In genomic region chr4:52912608-52913007, GRCh38 we compare ENCODE assay signal across 22 cellular contexts. TPM values are rescaled to one million over a fixed set of nuclear protein-coding genes. Genes with fewer than 3 reads are reported as not detected.
DNase-seq lines count a peak whose midpoint lies in the region; ATAC-seq and TF ChIP-seq lines count a peak whose summit lies in the region.
"Had no signal": no experiment of that assay in that cellular context is flagged by ENCODE, and none has a peak within 500 bp of the region (broad histone marks: within the 10 kb centered on the region; RNA-seq: fewer than 3 reads in every experiment).

No MANE protein-coding gene starts in this region.

- H3K4me2 ChIP-seq in GM23248 (ENCODE audit: unreplicated experiment) (peak overlapping the region; percentile 5), hepatocyte (no peak overlapping the region)
- H3K4me2 ChIP-seq: BLaER1 treated with 17β-estradiol and CSF1 and Interleukin-3, amounts not matched to agents 10 nM and 100 nM had no signal

- H2AFZ ChIP-seq in GM23248 (no peak overlapping the region), hepatocyte (no peak overlapping the region)

- no peaks in the 10 kb centered on the region for H3K27me3 ChIP-seq in GM23248 (replicated peaks; ENCODE audit: insufficient read depth)
- no peaks in the 10 kb centered on the region for H3K27me3 ChIP-seq in hepatocyte
- H3K27me3 ChIP-seq: BLaER1 treated with 17β-estradiol and CSF1 and Interleukin-3, amounts not matched to agents 10 nM and 100 nM; neutrophil; uterus had no signal

- in situ Hi-C loops in GM23248 (cut with MboI), result no loop called here

- no peak for TF ChIP-seq CTCF in hepatocyte (IDR thresholded peaks at IDR 0.05; ENCODE audit: poor library complexity)

- ATAC-seq in left lobe of liver, result no peak
- no peak for ATAC-seq in stimulated activated naive CD8-positive, alpha-beta T cell treated with anti-CD3 and anti-CD28 coated beads, Interleukin-15, amount 100 ng/mL, for 72 hours

- no peaks in the 10 kb centered on the region for H3K9me3 Mint-ChIP-seq in stimulated activated naive CD8-positive, alpha-beta T cell treated with anti-CD3 and anti-CD28 coated beads, Interleukin-15, amount 100 ng/mL, for 72 hours
- H3K9me3 Mint-ChIP-seq: activated naive CD4-positive, alpha-beta T cell treated with anti-CD3 and anti-CD28 coated beads, Interleukin-2, amount 10 ng/mL, durations not matched to agents 7 days and 5 days; activated T-cell treated with anti-CD3 and anti-CD28 coated beads, Interleukin-2, amount 50 U/mL, for 24 hours had no signal

- H3K9me3 ChIP-seq in GM23248 (ENCODE audit: low read depth), result no peaks in the 10 kb centered on the region
- H3K9me3 ChIP-seq in hepatocyte (ENCODE audit: low read depth), result no peaks in the 10 kb centered on the region
- H3K9me3 ChIP-seq: BLaER1 treated with 17β-estradiol and CSF1 and Interleukin-3, amounts not matched to agents 10 nM and 100 nM; left ventricle myocardium inferior; neutrophil; uterus had no signal

- no peak overlapping the region for H3K27ac Mint-ChIP-seq in stimulated activated naive CD8-positive, alpha-beta T cell treated with anti-CD3 and anti-CD28 coated beads, Interleukin-15, amount 100 ng/mL, for 72 hours
- H3K27ac Mint-ChIP-seq: activated naive CD4-positive, alpha-beta T cell treated with anti-CD3 and anti-CD28 coated beads, Interleukin-2, amount 10 ng/mL, durations not matched to agents 7 days and 5 days; activated T-cell treated with anti-CD3 and anti-CD28 coated beads, Interleukin-2, amount 50 U/mL, for 24 hours had no signal

- peaks cover 4% of the 10 kb centered on the region for H3K4me1 Mint-ChIP-seq in stimulated activated naive CD8-positive, alpha-beta T cell treated with anti-CD3 and anti-CD28 coated beads, Interleukin-15, amount 100 ng/mL, for 72 hours

- H3K36me3 ChIP-seq in GM23248 (ENCODE audit: low read depth) (no peaks in the 10 kb centered on the region), hepatocyte (replicated peaks; ENCODE audit: insufficient read depth, low read depth) (no peaks in the 10 kb centered on the region)
- H3K36me3 ChIP-seq: left ventricle myocardium inferior, neutrophil, uterus had no signal

- H3K9me2 ChIP-seq in GM23248 (ENCODE audit: insufficient read depth), result no peaks in the 10 kb centered on the region
- H3K9me2 ChIP-seq in hepatocyte (replicated peaks; ENCODE audit: insufficient read depth), result no peaks in the 10 kb centered on the region

- peaks cover 46% of the 10 kb centered on the region for H3K4me1 ChIP-seq in GM23248 (ENCODE audit: insufficient read depth)
- H3K4me1 ChIP-seq in hepatocyte (ENCODE audit: insufficient read depth), result peaks cover 49% of the 10 kb centered on the region
- H3K4me1 ChIP-seq: BLaER1 treated with 17β-estradiol and CSF1 and Interleukin-3, amounts not matched to agents 10 nM and 100 nM; uterus had no signal

- H3F3A ChIP-seq in GM23248 (ENCODE audit: insufficient read depth), result peaks cover 35% of the 10 kb centered on the region

- H3K4me3 Mint-ChIP-seq in stimulated activated naive CD8-positive, alpha-beta T cell treated with anti-CD3 and anti-CD28 coated beads, Interleukin-15, amount 100 ng/mL, for 72 hours, result no peak overlapping the region
- H3K4me3 Mint-ChIP-seq: activated naive CD4-positive, alpha-beta T cell treated with anti-CD3 and anti-CD28 coated beads, Interleukin-2, amount 10 ng/mL, durations not matched to agents 7 days and 5 days; activated T-cell treated with anti-CD3 and anti-CD28 coated beads, Interleukin-2, amount 50 U/mL, for 24 hours; immature natural killer cell had no signal

- DNase-seq in A172 (ENCODE audit: low spot score) (peak; percentile 13), GM23248 (peak; percentile 61), amniotic epithelial cell (ENCODE audit: low read depth) (peak; percentile 42), hepatocyte (ENCODE audit: low spot score) (no peak), left lobe of liver (ENCODE audit: low spot score) (no peak), DMS153 (lab: John Stamatoyannopoulos, UW) (no peak), nucleus accumbens (lab: John Stamatoyannopoulos, UW) (no peak)
- DNase-seq in stimulated activated naive CD8-positive, alpha-beta T cell treated with anti-CD3 and anti-CD28 coated beads, Interleukin-15, amount 100 ng/mL, for 72 hours, result no peak
- DNase-seq: activated naive CD4-positive, alpha-beta T cell treated with anti-CD3 and anti-CD28 coated beads, Interleukin-2, amount 10 ng/mL, durations not matched to agents 7 days and 5 days; activated T-cell treated with anti-CD3 and anti-CD28 coated beads, Interleukin-2, amount 50 U/mL, for 24 hours; immature natural killer cell; Karpas-422; left ventricle myocardium inferior; NCI-H1092 treated with DMSO at 0.1 percent for 48 hours; NCI-H2081 treated with DMSO at 0.1 percent for 48 hours; NCI-H510A treated with DMSO at 0.1 percent for 48 hours; stimulated activated CD4-positive, alpha-beta T cell treated with anti-CD3 and anti-CD28 coated beads, Interleukin-4, amount 100 ng/mL, for 1 hour; T1000; uterus had no signal

- H3K4me3 ChIP-seq in GM23248 (no peak overlapping the region), hepatocyte (no peak overlapping the region)
- H3K4me3 ChIP-seq: BLaER1 treated with 17β-estradiol and CSF1 and Interleukin-3, amounts not matched to agents 10 nM and 100 nM; left ventricle myocardium inferior; uterus had no signal

- H4K20me1 ChIP-seq in GM23248 (ENCODE audit: insufficient read depth) (no peaks in the 10 kb centered on the region), hepatocyte (ENCODE audit: insufficient read depth, poor library complexity, severe bottlenecking) (no peaks in the 10 kb centered on the region)
- H4K20me1 ChIP-seq: BLaER1 treated with 17β-estradiol and CSF1 and Interleukin-3, amounts not matched to agents 10 nM and 100 nM had no signal

- H3K27ac ChIP-seq in GM23248 (peak overlapping the region; percentile 10), hepatocyte (peak overlapping the region; percentile 78)
- H3K27ac ChIP-seq: BLaER1 treated with 17β-estradiol and CSF1 and Interleukin-3, amounts not matched to agents 10 nM and 100 nM; left ventricle myocardium inferior; neutrophil; RWPE1; uterus had no signal

- H3K9ac ChIP-seq in GM23248, result no peak overlapping the region
- H3K9ac ChIP-seq: BLaER1 treated with 17β-estradiol and CSF1 and Interleukin-3, amounts not matched to agents 10 nM and 100 nM had no signal

- no peaks in the 10 kb centered on the region for H3K27me3 Mint-ChIP-seq in stimulated activated naive CD8-positive, alpha-beta T cell treated with anti-CD3 and anti-CD28 coated beads, Interleukin-15, amount 100 ng/mL, for 72 hours
- H3K27me3 Mint-ChIP-seq: activated naive CD4-positive, alpha-beta T cell treated with anti-CD3 and anti-CD28 coated beads, Interleukin-2, amount 10 ng/mL, durations not matched to agents 7 days and 5 days; activated T-cell treated with anti-CD3 and anti-CD28 coated beads, Interleukin-2, amount 50 U/mL, for 24 hours had no signal

- 14 to 18% methylated on average over 2 of the region's 2 CpGs for WGBS in GM23248 (ENCODE audit: low coverage in 1 of 2, low lambda C conversion rate in 2 of 2, missing lambda C conversion rate in 2 of 2), 2 experiments
- 90% methylated on average over 2 of the region's 2 CpGs for WGBS in hepatocyte (ENCODE audit: low lambda C conversion rate, missing lambda C conversion rate)

- H3K79me2 ChIP-seq in GM23248 (ENCODE audit: insufficient read depth), result no peaks in the 10 kb centered on the region
- no peaks in the 10 kb centered on the region for H3K79me2 ChIP-seq in hepatocyte

RNA-seq across cellular contexts. Expression of gene RASL11B, which starts 50.5 kb away (rescaled TPM):
- total RNA-seq in A172 (2014; rRNA removed; shearing (Covaris generic)), result not detected in 2 replicates
- total RNA-seq in GM23248 (2014; rRNA removed; shearing (Covaris generic)), result not detected in 2 replicates
- polyA plus RNA-seq in GM23248 (2016; fragmentation: Nextera tagmentation; extraction: Ambion mirVana) (0.11 and 0.46 TPM in 2 replicates), hepatocyte (6.9 and 7.6 TPM in 2 replicates)
- total RNA-seq in hepatocyte (6.3 and 8.9 TPM in 2 replicates), left lobe of liver (0.60 TPM)

Comparison
In these comparisons a context has a peak if more than half of its experiments do, and no peak if none do; other contexts are left out.
1. DNase-seq: peak in A172 (single experiment), GM23248 (single experiment) and amniotic epithelial cell (single experiment); none in hepatocyte (single experiment), left lobe of liver (single experiment), stimulated activated naive CD8-positive, alpha-beta T cell treated with anti-CD3 and anti-CD28 coated beads, Interleukin-15, amount 100 ng/mL, for 72 hours (0 of 2), DMS153 (single experiment) and nucleus accumbens (0 of 56).